ENCODE assay signal across 8 cellular contexts in the genomic region with DNA sequence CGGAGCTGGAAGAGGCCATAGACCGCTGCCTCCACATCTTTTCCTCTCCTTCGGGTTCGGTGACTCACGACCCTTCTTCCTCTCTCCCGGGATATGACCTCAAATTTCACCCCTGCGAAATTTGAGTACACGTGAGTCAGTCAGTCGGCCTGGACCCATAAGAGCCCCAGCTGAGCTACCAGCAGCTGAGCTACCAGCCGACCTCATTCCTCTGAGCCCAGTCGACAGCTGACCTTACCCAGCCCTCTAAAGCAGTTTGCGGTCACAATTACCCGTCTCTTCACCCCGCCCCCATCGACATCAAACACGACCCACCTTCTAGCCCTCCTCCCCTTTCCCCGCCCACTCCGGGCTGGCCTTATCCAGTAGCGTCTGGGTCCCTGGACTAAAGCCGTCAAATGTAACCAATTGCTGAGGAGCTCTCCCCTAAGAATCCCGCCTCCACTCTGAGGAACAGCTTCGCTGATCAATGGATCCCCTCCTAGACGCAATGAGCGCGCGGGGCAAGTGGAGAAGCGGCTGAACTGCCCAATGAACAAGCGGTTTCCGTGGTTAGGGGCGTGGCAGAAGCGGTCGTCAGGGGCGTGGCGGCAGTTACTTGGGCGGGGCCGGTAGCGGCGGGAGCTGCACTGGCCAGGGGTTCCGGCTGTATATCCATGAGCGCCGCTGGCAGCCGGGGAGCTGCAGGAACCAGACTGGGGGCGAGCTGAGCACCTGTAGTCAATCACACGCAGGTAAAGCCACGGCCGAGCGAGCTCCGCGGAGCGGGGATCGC. TPM values are rescaled to one million over a fixed set of nuclear protein-coding genes. Genes with fewer than 3 reads are reported as not detected.
DNase-seq lines count a peak whose midpoint lies in the region; ATAC-seq, FAIRE-seq and TF ChIP-seq lines count a peak whose summit lies in the region.

A gene with protein sequence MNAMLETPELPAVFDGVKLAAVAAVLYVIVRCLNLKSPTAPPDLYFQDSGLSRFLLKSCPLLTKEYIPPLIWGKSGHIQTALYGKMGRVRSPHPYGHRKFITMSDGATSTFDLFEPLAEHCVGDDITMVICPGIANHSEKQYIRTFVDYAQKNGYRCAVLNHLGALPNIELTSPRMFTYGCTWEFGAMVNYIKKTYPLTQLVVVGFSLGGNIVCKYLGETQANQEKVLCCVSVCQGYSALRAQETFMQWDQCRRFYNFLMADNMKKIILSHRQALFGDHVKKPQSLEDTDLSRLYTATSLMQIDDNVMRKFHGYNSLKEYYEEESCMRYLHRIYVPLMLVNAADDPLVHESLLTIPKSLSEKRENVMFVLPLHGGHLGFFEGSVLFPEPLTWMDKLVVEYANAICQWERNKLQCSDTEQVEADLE (plus strand): TSS at position 627 of the 775 bp plus-strand sequence. CDS start 27,872 bp downstream, outside the sequence.

- TF ChIP-seq RAD21 in H1 (IDR thresholded peaks at IDR 0.05 in 1 of 2, conservative IDR thresholded peaks at IDR 0.05 in 1 of 2; ENCODE audit: low read depth in 2 of 2, low read length in 2 of 2): no peak

- CTCF ChIA-PET in H1 (lab: Charles Lee; ENCODE audit: partially characterized antibody): interaction anchor here (0.6 to 6.0 kb wide), 19 partner anchors 8 to 270 kb away, joined by 3 to 40 read pairs (median 3); no protein-coding TSS in a partner anchor

- TF ChIP-seq EP300 in H1 (IDR thresholded peaks at IDR 0.05; ENCODE audit: borderline replicate concordance in 1 of 2, low read depth in 2 of 2, low read length in 2 of 2): peak in 1 of 2 experiments; percentile 56; a peak in 1 of 3 replicates

- peak within 1 kb of the TSS; percentile 60; the same call in 1 of the 2 replicates for H4K8ac ChIP-seq in H1 (ENCODE audit: extremely low read depth, insufficient read depth, low read length)
- peak within 1 kb of the TSS; percentile 87 for H4K8ac ChIP-seq in mesenchymal stem cell (ENCODE audit: low read length)

- H3K4ac ChIP-seq in H1 (replicated peaks; ENCODE audit: insufficient read length, low read depth, low read length): no peak within 1 kb of the TSS
- peak within 1 kb of the TSS; percentile 80 to 82 for H3K4ac ChIP-seq in mesenchymal stem cell (ENCODE audit: low read depth in 1 of 2, low read length in 2 of 2)

- peaks cover 8 to 20% (median 12%) of the 10 kb centered on the region in 4 experiments for H3K4me1 ChIP-seq in H1 (replicated peaks in 1 of 4; ENCODE audit: control insufficient read depth in 3 of 4, insufficient read depth in 4 of 4, low read length in 3 of 4)
- peaks cover 19% of the 10 kb centered on the region for H3K4me1 ChIP-seq in mesenchymal stem cell (ENCODE audit: control insufficient read depth, insufficient read depth, low read depth, low read length)

- peak within 1 kb of the TSS; percentile 47 for H4K5ac ChIP-seq in H1 (ENCODE audit: insufficient read length, low read depth, low read length)

- peak in 1 of 2 experiments; percentile 80; a peak in 2 of 3 replicates for TF ChIP-seq POLR2A in H1 (IDR thresholded peaks at IDR 0.05; ENCODE audit: control extremely low read depth in 1 of 2, low read depth in 2 of 2, low read length in 2 of 2)

- H3K9ac ChIP-seq in H1 (replicated peaks in 1 of 4; ENCODE audit: extremely low read depth in 1 of 4, low read depth in 3 of 4, low read length in 3 of 4): peak within 1 kb of the TSS in 3 of 4 experiments; percentile 45 to 66 (median 56); a peak in 5 of 7 replicates
- H3K9ac ChIP-seq in mesenchymal stem cell (ENCODE audit: low read length): peak within 1 kb of the TSS; percentile 93

- peaks cover 0 to 4% of the 10 kb centered on the region in 2 experiments; a peak in 3 of 4 replicates for H3K79me2 ChIP-seq in H1 (ENCODE audit: control insufficient read depth in 1 of 2, insufficient read depth in 2 of 2, low read length in 2 of 2)

- H3K79me1 ChIP-seq in H1 (ENCODE audit: low read depth, low read length): no peaks in the 10 kb centered on the region
- peaks cover 16% of the 10 kb centered on the region for H3K79me1 ChIP-seq in mesenchymal stem cell (replicated peaks; ENCODE audit: low read length, poor library complexity, severe bottlenecking)

- FAIRE-seq in HTR-8/SVneo (lab: Jason Lieb, UNC) (peak; percentile 74), H1 (lab: Jason Lieb, UNC) (peak; percentile 52)

- no peaks in the 10 kb centered on the region; the same call in 1 of the 2 replicates for H3K23me2 ChIP-seq in H1 (ENCODE audit: low read depth, low read length)

- H2BK12ac ChIP-seq in H1 (ENCODE audit: low read depth, low read length) (no peak within 1 kb of the TSS), mesenchymal stem cell (ENCODE audit: low read length in 2 of 2) (peak within 1 kb of the TSS; percentile 34 to 94)

- H2AK5ac ChIP-seq in H1 (ENCODE audit: low read depth, low read length) (no peak within 1 kb of the TSS), mesenchymal stem cell (ENCODE audit: low read length, severe bottlenecking) (peak within 1 kb of the TSS; percentile 99)

- H2BK5ac ChIP-seq in H1 (ENCODE audit: low read depth, low read length): peak within 1 kb of the TSS; percentile 77
- H2BK5ac ChIP-seq in mesenchymal stem cell (ENCODE audit: low read depth, low read length, poor library complexity, severe bottlenecking): peak within 1 kb of the TSS; percentile 77

- no peak within 1 kb of the TSS for H2BK20ac ChIP-seq in H1 (ENCODE audit: low read length)

- peak within 1 kb of the TSS; percentile 63 for H2AFZ ChIP-seq in H1 (ENCODE audit: low read length)
- H2AFZ ChIP-seq in mesenchymal stem cell (ENCODE audit: low read depth, low read length): peak within 1 kb of the TSS; percentile 88

- POLR2A ChIA-PET in H1 (lab: Charles Lee; ENCODE audit: partially characterized antibody): interaction anchor here (0.6 to 2.5 kb wide), 15 partner anchors 9 to 194 kb away, joined by 3 to 9 read pairs (median 3); no protein-coding TSS in a partner anchor

- H3K18ac ChIP-seq in H1 (ENCODE audit: extremely low read depth, low read length) (peak within 1 kb of the TSS; percentile 79), mesenchymal stem cell (ENCODE audit: low read depth in 1 of 2, low read length in 2 of 2) (peak within 1 kb of the TSS; percentile 34 to 93)

- 4% methylated on average over 45 of the region's 51 CpGs; no CpG with 5 or more reads in 1 of the 2 experiments for WGBS in H1 (ENCODE audit: extremely low coverage in 1 of 2, insufficient coverage in 1 of 2, insufficient read length in 1 of 2, insufficient replicate concordance in 2 of 2, low coverage in 1 of 2, low lambda C conversion rate in 2 of 2, missing lambda C conversion rate in 1 of 2), 2 experiments
- under 1% methylated on average over 44 of the region's 51 CpGs for WGBS in mesenchymal stem cell

- H3K4me3 ChIP-seq in H1 (ENCODE audit: extremely low read depth in 1 of 4, insufficient read depth in 2 of 4, low read depth in 3 of 4, low read length in 4 of 4) (peak within 1 kb of the TSS; percentile 84 to 90 (median 87)), mesenchymal stem cell (ENCODE audit: insufficient read depth in 1 of 2, low read depth in 1 of 2, low read length in 2 of 2) (peak within 1 kb of the TSS; percentile 90 to 92)

- H3K9me3 ChIP-seq in H1 (ENCODE audit: insufficient read depth in 2 of 2, low read depth in 1 of 2, low read length in 1 of 2) (no peaks in the 10 kb centered on the region), mesenchymal stem cell (ENCODE audit: control insufficient read depth, low read length) (no peaks in the 10 kb centered on the region)

- no peaks in the 10 kb centered on the region for H3K27me3 ChIP-seq in H1 (replicated peaks in 1 of 4; ENCODE audit: control insufficient read depth in 3 of 4, extremely low read depth in 1 of 4, insufficient read depth in 3 of 4, low read length in 3 of 4)
- no peaks in the 10 kb centered on the region for H3K27me3 ChIP-seq in mesenchymal stem cell (ENCODE audit: control insufficient read depth in 1 of 2, insufficient read depth in 1 of 2, low read length in 2 of 2)

- no peaks in the 10 kb centered on the region for H4K20me1 ChIP-seq in H1 (replicated peaks in 1 of 2; ENCODE audit: control insufficient read depth in 1 of 2, insufficient read depth in 2 of 2, low read length in 2 of 2)

- H3K27ac ChIP-seq in H1 (ENCODE audit: low read depth, low read length) (peak within 1 kb of the TSS; percentile 35; the same call in 1 of the 2 replicates), mesenchymal stem cell (ENCODE audit: low read length, poor library complexity, severe bottlenecking) (peak within 1 kb of the TSS; percentile 90)

- DNase-seq in COLO829 (ENCODE audit: low spot score): peak; percentile 100
- DNase-seq in HTR-8/SVneo (ENCODE audit: insufficient read length, low spot score): peak; percentile 97
- DNase-seq in NOMO-1 treated with dmso at 0.1 percent for 144 hours (lab: John Stamatoyannopoulos, UW; ENCODE audit: unreplicated experiment): peak; percentile 100
- peak; percentile 96 to 97 (median 97) for DNase-seq in activated CD8-positive, alpha-beta memory T cell treated with anti-CD3 and anti-CD28 coated beads for 48 hours (ENCODE audit: low read depth in 2 of 3, low spot score in 2 of 3)
- peak; percentile 99 for DNase-seq in H1 (ENCODE audit: low read depth in 1 of 2, low spot score in 2 of 2)
- DNase-seq in mesenchymal stem cell: peak; percentile 100
- DNase-seq in stimulated activated CD8-positive, alpha-beta memory T cell treated with anti-CD3 and anti-CD28 coated beads, Interleukin-15, amount 100 ng/mL, for 1 hour (ENCODE audit: low read depth): peak; percentile 95

- H3K4me2 ChIP-seq in H1 (ENCODE audit: insufficient read depth in 1 of 2, low read depth in 2 of 2, low read length in 2 of 2): peak within 1 kb of the TSS; percentile 65 to 87
- H3K4me2 ChIP-seq in mesenchymal stem cell (ENCODE audit: low read length, poor library complexity, severe bottlenecking): peak within 1 kb of the TSS; percentile 99

- H3K56ac ChIP-seq in H1 (replicated peaks; ENCODE audit: insufficient read length, low read depth, low read length): peak within 1 kb of the TSS; percentile 22

- H2BK15ac ChIP-seq in H1 (ENCODE audit: low read length) (0 out of 2 replicates have a peak within 1 kb of the TSS, but pooled peaks have one; percentile 19), mesenchymal stem cell (ENCODE audit: low read depth, poor library complexity, severe bottlenecking) (peak within 1 kb of the TSS; percentile 80)

- H3K23ac ChIP-seq in H1 (ENCODE audit: insufficient read length) (no peak within 1 kb of the TSS), mesenchymal stem cell (ENCODE audit: low read length in 2 of 2) (peak within 1 kb of the TSS in 1 of 2 experiments; percentile 98)

- peak; percentile 93 for ATAC-seq in GM21367 (IDR thresholded peaks at IDR 0.05; ENCODE audit: unreplicated experiment)

- H3K36me3 ChIP-seq in H1 (ENCODE audit: control insufficient read depth in 2 of 4, insufficient read depth in 4 of 4, low read length in 3 of 4): no peaks in the 10 kb centered on the region; a peak in 1 of 8 replicates
- H3K36me3 ChIP-seq in mesenchymal stem cell (ENCODE audit: control insufficient read depth in 1 of 2, insufficient read depth in 2 of 2, low read depth in 1 of 2, low read length in 2 of 2): peaks cover 0 to 8% of the 10 kb centered on the region in 2 experiments

- H2BK120ac ChIP-seq in H1 (replicated peaks; ENCODE audit: low read depth, low read length) (no peak within 1 kb of the TSS), mesenchymal stem cell (ENCODE audit: low read depth, low read length) (peak within 1 kb of the TSS; percentile 11)

- H3K14ac ChIP-seq in H1 (ENCODE audit: insufficient read length) (no peak within 1 kb of the TSS), mesenchymal stem cell (ENCODE audit: low read length in 2 of 2) (peak within 1 kb of the TSS; percentile 58 to 89)

- no peak within 1 kb of the TSS for H4K91ac ChIP-seq in H1 (replicated peaks; ENCODE audit: insufficient read length, low read length)
- H4K91ac ChIP-seq in mesenchymal stem cell (ENCODE audit: low read length): peak within 1 kb of the TSS; percentile 67

- TF ChIP-seq CTCF in H1 (IDR thresholded peaks at IDR 0.05; ENCODE audit: control extremely low read depth in 1 of 3, insufficient read depth in 1 of 3, low read depth in 1 of 3, low read length in 3 of 3): no peak

RNA-seq across cellular contexts. Expression of the gene that starts here (rescaled TPM):
- total RNA-seq in H1 (2021; fragmentation: NEBNext Ultra II Directional; extraction: Animal tissue kit (Norgen Biotek cat#: 25700)): 23.7 and 27.6 TPM in 2 replicates
- 9.1 and 9.7 TPM in 2 replicates for polyA plus RNA-seq in H1 (2011; rRNA removed)
- 11.2 TPM for polyA plus RNA-seq in H1 (2011; cell fraction: cytosol; rRNA removed)
- polyA plus RNA-seq in H1 (2011; cell fraction: nucleus; rRNA removed): 16.6 TPM
- polyA plus RNA-seq in H1 (2012, experiment 1 of 2): 9.4 to 15.8 TPM (median 15.5 TPM) in 4 replicates
- 1.7 TPM for polyA plus RNA-seq in H1 (2012, experiment 2 of 2)
- polyA plus RNA-seq in H1 (2013, experiment 1 of 2): 13.6 TPM
- polyA plus RNA-seq in H1 (2013, experiment 2 of 2): 16.3 TPM
- polyA minus RNA-seq in H1 (2011; rRNA and poly(A)+ RNA removed): 78.4 and 110 TPM in 2 replicates
- 11.8 TPM for polyA minus RNA-seq in H1 (2011; cell fraction: cytosol; rRNA and poly(A)+ RNA removed)
- polyA minus RNA-seq in H1 (2011; cell fraction: nucleus; rRNA and poly(A)+ RNA removed): 26.8 TPM
- polyA plus RNA-seq in mesenchymal stem cell (2013, experiment 1 of 2): 12.5 TPM
- polyA plus RNA-seq in mesenchymal stem cell (2013, experiment 2 of 2): 12.4 TPM

Comparison
In these comparisons a context has a peak if more than half of its experiments do, and no peak if none do; other contexts are left out.
1. Peak in every context shown above with its lines: DNase-seq, ATAC-seq, H3K4me3 ChIP-seq and H3K27ac ChIP-seq.